24 cellular contexts compared by ENCODE assay signal in the genomic region with DNA sequence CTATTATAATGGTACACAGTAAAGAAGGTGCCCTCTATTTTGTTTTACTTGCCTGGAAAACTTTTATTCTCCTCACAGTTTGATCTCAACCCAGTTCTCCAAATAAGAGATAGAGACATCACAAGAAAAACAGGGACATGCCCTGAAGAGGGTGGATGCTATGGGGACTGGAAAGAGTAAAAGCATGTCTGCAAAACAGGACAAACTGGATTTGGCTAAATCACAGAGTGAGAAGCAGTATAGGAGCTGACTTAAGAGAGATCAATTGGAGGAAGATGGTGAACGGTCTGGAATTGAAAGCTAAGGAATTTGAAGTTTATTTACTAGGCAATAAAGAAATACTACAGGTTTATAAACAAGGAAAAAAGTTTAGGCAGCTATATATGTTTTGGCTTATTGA. TPM values are rescaled to one million over a fixed set of nuclear protein-coding genes. Genes with fewer than 3 reads are reported as not detected.
A peak's percentile ranks its signal among the peaks of the same experiment; 100 is the strongest.
DNase-seq lines count a peak whose midpoint lies in the region; ATAC-seq, FAIRE-seq and TF ChIP-seq lines count a peak whose summit lies in the region.
"Had no signal": no experiment of that assay in that cellular context is flagged by ENCODE, and none has a peak within 500 bp of the region (broad histone marks: within the 10 kb centered on the region; RNA-seq: fewer than 3 reads in every experiment).

No MANE protein-coding gene starts in this region.

- peaks cover 0 to 7% (median 0%) of the 10 kb centered on the region in 9 donors for H3K9me3 Mint-ChIP-seq in naive thymus-derived CD8-positive, alpha-beta T cell

- H3K27me3 ChIP-seq in bronchial epithelial cell (ENCODE audit: control insufficient read depth, insufficient read depth, low read length) = no peaks in the 10 kb centered on the region
- H3K27me3 ChIP-seq: BLaER1 treated with 17β-estradiol and CSF1 and Interleukin-3, amounts not matched to agents 10 nM and 100 nM; Peyer's patch; SJSA1 had no signal

- ATAC-seq in naive thymus-derived CD8-positive, alpha-beta T cell = no peak
- no peak for ATAC-seq in HG03280 (IDR thresholded peaks at IDR 0.05; ENCODE audit: unreplicated experiment)
- ATAC-seq: GM23338 had no signal

- no peaks in the 10 kb centered on the region for H3K27me3 Mint-ChIP-seq in naive thymus-derived CD8-positive, alpha-beta T cell

- peak; percentile 26 for FAIRE-seq in GM18507 (lab: Jason Lieb, UNC)
- no peak for FAIRE-seq in bronchial epithelial cell (lab: Jason Lieb, UNC)
- FAIRE-seq: HTR-8/SVneo had no signal

- no peak overlapping the region for H3K4me3 ChIP-seq in bronchial epithelial cell (ENCODE audit: low read depth, low read length)
- H3K4me3 ChIP-seq: BLaER1 treated with 17β-estradiol and CSF1 and Interleukin-3, amounts not matched to agents 10 nM and 100 nM; GM23338; Peyer's patch; SJSA1 had no signal

- DNase-seq in DMS53 (lab: John Stamatoyannopoulos, UW) = peak; percentile 3
- DNase-seq in DMS53 treated with DMSO at 0.1 percent for 48 hours (lab: John Stamatoyannopoulos, UW; ENCODE audit: unreplicated experiment) = no peak
- no peak for DNase-seq in GM18507 (ENCODE audit: extremely low spot score, insufficient read length, low read depth)
- DNase-seq in bronchial epithelial cell (ENCODE audit: low read depth) = peak; percentile 22
- DNase-seq in naive thymus-derived CD8-positive, alpha-beta T cell = no peak
- no peak for DNase-seq in activated T-cell treated with anti-CD3 and anti-CD28 coated beads, Interleukin-2, amount 50 U/mL, for 48 hours
- DNase-seq in NCI-H748 treated with DMSO at 0.1 percent for 48 hours (lab: John Stamatoyannopoulos, UW) = no peak
- DNase-seq: ACHN; DND-41; HCEC 1CT; IMR-90; MV-4-11; NCI-H1105 treated with DMSO at 0.1 percent for 48 hours; NCI-H2029 treated with DMSO at 0.1 percent for 48 hours; NCI-H226; NCI-H510A treated with DMSO at 0.1 percent for 48 hours; NCI-H774; NK-92 treated with Interleukin-12 subunit alpha and Interleukin-12 subunit beta, amount 100 ng/mL, for 24 hours; Peyer's patch had no signal

- H3K27ac Mint-ChIP-seq in naive thymus-derived CD8-positive, alpha-beta T cell = peak overlapping the region in 6 of 10 donors; percentile 13 to 85 (median 53)
- H3K27ac Mint-ChIP-seq: GM23338 had no signal

- peaks cover 30 to 74% (median 74%) of the 10 kb centered on the region in 3 donors for H3K36me3 Mint-ChIP-seq in naive thymus-derived CD8-positive, alpha-beta T cell

- peaks cover 16 to 40% (median 36%) of the 10 kb centered on the region in 4 donors for H3K4me1 Mint-ChIP-seq in naive thymus-derived CD8-positive, alpha-beta T cell
- H3K4me1 Mint-ChIP-seq: GM23338 had no signal

- H3K36me3 ChIP-seq in bronchial epithelial cell (ENCODE audit: control insufficient read depth, insufficient read depth, low read length) = no peaks in the 10 kb centered on the region

- TF ChIP-seq CTCF in bronchial epithelial cell (IDR thresholded peaks at IDR 0.05; ENCODE audit: insufficient read depth, low read length, severe bottlenecking) = no peak

- H3K4me3 Mint-ChIP-seq in naive thymus-derived CD8-positive, alpha-beta T cell = no peak overlapping the region
- H3K4me3 Mint-ChIP-seq: GM23338 had no signal

- POLR2A ChIA-PET in naive thymus-derived CD8-positive, alpha-beta T cell (lab: Charles Lee) = no interaction called here

RNA-seq across cellular contexts. Expression of a gene that starts 33.0 kb away (rescaled TPM):
- total RNA-seq in bronchial epithelial cell = 1.6 and 3.6 TPM in 2 replicates
- total RNA-seq in naive thymus-derived CD8-positive, alpha-beta T cell = 10 to 100 TPM; 91.6 to 91.7 TPM
- 10 to 100 TPM; 25.3 to 43.1 (median 28.9) TPM for polyA plus RNA-seq in naive thymus-derived CD8-positive, alpha-beta T cell

RNA-seq across cellular contexts. Expression of a gene that starts 56.0 kb away (rescaled TPM):
- total RNA-seq in bronchial epithelial cell = 16.4 and 26.6 TPM in 2 replicates
- total RNA-seq in naive thymus-derived CD8-positive, alpha-beta T cell = 100 to 1,000 TPM; 209 to 221 TPM
- polyA plus RNA-seq in naive thymus-derived CD8-positive, alpha-beta T cell = 100 to 1,000 TPM in 1 of 3 donors, 10 to 100 TPM in 2; 81.0 to 174 (median 91.1) TPM

Comparison
In these comparisons a context has a peak if more than half of its experiments do, and no peak if none do; other contexts are left out.
1. DNase-seq: peak in DMS53 (single experiment) and bronchial epithelial cell (single experiment); none in DMS53 treated with DMSO at 0.1 percent for 48 hours (single experiment), GM18507 (single experiment), naive thymus-derived CD8-positive, alpha-beta T cell (0 of 10), activated T-cell treated with anti-CD3 and anti-CD28 coated beads, Interleukin-2, amount 50 U/mL, for 48 hours (0 of 2) and NCI-H748 treated with DMSO at 0.1 percent for 48 hours (single experiment).
2. RNA of a gene that starts 33.0 kb away (total RNA-seq): 91.6 to 91.7 TPM in naive thymus-derived CD8-positive, alpha-beta T cell; 1.6 to 3.6 TPM in bronchial epithelial cell; every median in the first group is over 10 times any median in the second.